Comparison of ENCODE assay signal across 7 cellular contexts in genomic region chr4:69991016-69991415, GRCh38. TPM values are rescaled to one million over a fixed set of nuclear protein-coding genes. Genes with fewer than 3 reads are reported as not detected.
"Had no signal": no experiment of that assay in that cellular context is flagged by ENCODE, and none has a peak within 500 bp of the region (broad histone marks: within the 10 kb centered on the region; RNA-seq: fewer than 3 reads in every experiment).

No MANE protein-coding gene starts in this region.

- DNase-seq: H9, HCEC 1CT, KBM-7 had no signal

- H3K9me3 Mint-ChIP-seq: GM23338, H9 had no signal

- H3K36me3 Mint-ChIP-seq: IgD-negative memory B cell had no signal

- H3K4me2 ChIP-seq: GM23338 had no signal

- H3K4me1 Mint-ChIP-seq: GM23338, H9, IgD-negative memory B cell had no signal

- H3K4me3 Mint-ChIP-seq: GM23338, H9, IgD-negative memory B cell had no signal

- H3K27me3 Mint-ChIP-seq: IgD-negative memory B cell had no signal

- H3K4me3 ChIP-seq: GM23338 had no signal

- H3K27ac Mint-ChIP-seq: GM23338, H9, IgD-negative memory B cell had no signal

RNA-seq across cellular contexts. Expression of gene STATH, which starts 4.8 kb away (rescaled TPM):
- total RNA-seq: GM23338, H9, HT-29 had no signal
- polyA plus RNA-seq: GM23338, IgD-negative memory B cell had no signal

RNA-seq across cellular contexts. Expression of gene CSN2, which starts 25.5 kb away (rescaled TPM):
- total RNA-seq: GM23338, H4, H9, HT-29 had no signal
- polyA plus RNA-seq: GM23338, IgD-negative memory B cell had no signal

RNA-seq across cellular contexts. Expression of gene HTN3, which starts 37.2 kb away (rescaled TPM):
- total RNA-seq: GM23338, H4, H9, HT-29 had no signal
- polyA plus RNA-seq: GM23338, IgD-negative memory B cell had no signal

RNA-seq across cellular contexts. Expression of gene HTN1, which starts 59.2 kb away (rescaled TPM):
- total RNA-seq: GM23338, H4, H9, HT-29 had no signal
- polyA plus RNA-seq: GM23338, IgD-negative memory B cell had no signal
